ENCODE assay signal across 7 cellular contexts in genomic region chr16:24541534-24541933, GRCh38. TPM values are rescaled to one million over a fixed set of nuclear protein-coding genes. Genes with fewer than 3 reads are reported as not detected.
DNase-seq lines count a peak whose midpoint lies in the region; ATAC-seq lines count a peak whose summit lies in the region.

No MANE protein-coding gene starts in this region.

- intact Hi-C loops in activated T-helper 1 cell treated with anti-CD3 and anti-CD28 coated beads, Interleukin-12 subunit alpha, Interleukin-12 subunit beta, Interleukin-2, Interleukin-4 antibody, amounts not matched to agents 30 ng/mL and 10 ng/mL and 1 ng/mL, durations not matched to agents 14 hours and 24 hours and 36 hours (cut with micrococcal nuclease): loop anchor here (1.0 to 10.0 kb wide), 5 partner anchors 188 to 867 kb away; partner anchors contain the start of genes LCMT1, PLK1, TNRC6A and ZKSCAN2

- H3K36me3 ChIP-seq in HUES64 (ENCODE audit: insufficient read depth, low read length): peaks cover 23% of the 10 kb centered on the region
- peaks cover 1% of the 10 kb centered on the region in 2 donors for H3K36me3 ChIP-seq in stomach smooth muscle (ENCODE audit: control insufficient read depth in 2 of 2, insufficient read depth in 2 of 2, low read length in 2 of 2)

- H3K27ac ChIP-seq in HUES64 (ENCODE audit: low read depth, low read length) (no peak overlapping the region), stomach smooth muscle (ENCODE audit: low read length) (no peak overlapping the region)

- ATAC-seq in HG03460 (IDR thresholded peaks at IDR 0.05; ENCODE audit: unreplicated experiment): no peak

- H3K27me3 ChIP-seq in HUES64 (ENCODE audit: insufficient read depth, low read length): no peaks in the 10 kb centered on the region
- no peaks in the 10 kb centered on the region for H3K27me3 ChIP-seq in stomach smooth muscle (ENCODE audit: control insufficient read depth in 1 of 2, insufficient read depth in 2 of 2, low read length in 2 of 2)

- H3K9ac ChIP-seq in HUES64 (ENCODE audit: low read depth, low read length) (peak overlapping the region; percentile 95; the same call in 1 of the 2 replicates), stomach smooth muscle (ENCODE audit: low read length in 2 of 2) (peak overlapping the region; percentile 100)

- H3K4me1 ChIP-seq in HUES64 (ENCODE audit: insufficient read depth, low read length) (peaks cover 18% of the 10 kb centered on the region), stomach smooth muscle (ENCODE audit: control insufficient read depth, insufficient read depth, low read length) (peaks cover 23% of the 10 kb centered on the region)

- no peak for DNase-seq in activated T-helper 1 cell treated with anti-CD3 and anti-CD28 coated beads, Interleukin-12 subunit alpha, Interleukin-12 subunit beta, Interleukin-2, Interleukin-4 antibody, amounts not matched to agents 30 ng/mL and 10 ng/mL and 1 ng/mL, durations not matched to agents 14 hours and 24 hours and 36 hours (ENCODE audit: low spot score)
- DNase-seq in GOT3 (lab: John Stamatoyannopoulos, UW): no peak
- DNase-seq in NCI-H187 (lab: John Stamatoyannopoulos, UW): no peak

- 45% methylated on average over 2 of the region's 3 CpGs for WGBS in HUES64

- H3K4me1 Mint-ChIP-seq in activated T-helper 1 cell treated with anti-CD3 and anti-CD28 coated beads, Interleukin-12 subunit alpha, Interleukin-12 subunit beta, Interleukin-2, Interleukin-4 antibody, amounts not matched to agents 30 ng/mL and 10 ng/mL and 1 ng/mL, durations not matched to agents 14 hours and 24 hours and 36 hours (ENCODE audit: low read depth): peaks cover 49% of the 10 kb centered on the region

- H3K27ac Mint-ChIP-seq in activated T-helper 1 cell treated with anti-CD3 and anti-CD28 coated beads, Interleukin-12 subunit alpha, Interleukin-12 subunit beta, Interleukin-2, Interleukin-4 antibody, amounts not matched to agents 30 ng/mL and 10 ng/mL and 1 ng/mL, durations not matched to agents 14 hours and 24 hours and 36 hours: peak overlapping the region; percentile 86

- peaks cover 34% of the 10 kb centered on the region for H3K36me3 Mint-ChIP-seq in activated T-helper 1 cell treated with anti-CD3 and anti-CD28 coated beads, Interleukin-12 subunit alpha, Interleukin-12 subunit beta, Interleukin-2, Interleukin-4 antibody, amounts not matched to agents 30 ng/mL and 10 ng/mL and 1 ng/mL, durations not matched to agents 14 hours and 24 hours and 36 hours (ENCODE audit: low read depth)

- peak overlapping the region; percentile 100 for H3K4me3 Mint-ChIP-seq in activated T-helper 1 cell treated with anti-CD3 and anti-CD28 coated beads, Interleukin-12 subunit alpha, Interleukin-12 subunit beta, Interleukin-2, Interleukin-4 antibody, amounts not matched to agents 30 ng/mL and 10 ng/mL and 1 ng/mL, durations not matched to agents 14 hours and 24 hours and 36 hours

- H3K9me3 Mint-ChIP-seq in activated T-helper 1 cell treated with anti-CD3 and anti-CD28 coated beads, Interleukin-12 subunit alpha, Interleukin-12 subunit beta, Interleukin-2, Interleukin-4 antibody, amounts not matched to agents 30 ng/mL and 10 ng/mL and 1 ng/mL, durations not matched to agents 14 hours and 24 hours and 36 hours: no peaks in the 10 kb centered on the region

- H3K9me3 ChIP-seq in HUES64 (ENCODE audit: insufficient read depth, low read depth, low read length): no peaks in the 10 kb centered on the region
- no peaks in the 10 kb centered on the region for H3K9me3 ChIP-seq in iPS-18c (ENCODE audit: control insufficient read depth, insufficient read depth, low read length)
- H3K9me3 ChIP-seq in stomach smooth muscle (ENCODE audit: control insufficient read depth in 2 of 2, low read length in 2 of 2): no peaks in the 10 kb centered on the region

- no peaks in the 10 kb centered on the region for H3K27me3 Mint-ChIP-seq in activated T-helper 1 cell treated with anti-CD3 and anti-CD28 coated beads, Interleukin-12 subunit alpha, Interleukin-12 subunit beta, Interleukin-2, Interleukin-4 antibody, amounts not matched to agents 30 ng/mL and 10 ng/mL and 1 ng/mL, durations not matched to agents 14 hours and 24 hours and 36 hours (ENCODE audit: insufficient read depth)

- peak overlapping the region; percentile 84 for H3K4me3 ChIP-seq in HUES64 (ENCODE audit: low read length)
- peak overlapping the region; percentile 91 for H3K4me3 ChIP-seq in iPS-18c (ENCODE audit: insufficient read depth, low read depth, low read length)
- peak overlapping the region; percentile 96 to 99 for H3K4me3 ChIP-seq in stomach smooth muscle (ENCODE audit: low read length in 2 of 2)

RNA-seq across cellular contexts. Expression of gene RBBP6, which starts 2.2 kb away (rescaled TPM):
- 40.9 TPM for polyA plus RNA-seq in HUES64 (2013, experiment 1 of 2)
- 48.8 TPM for polyA plus RNA-seq in HUES64 (2013, experiment 2 of 2)
- 67.0 and 68.4 TPM in 2 replicates for total RNA-seq in activated T-helper 1 cell treated with anti-CD3 and anti-CD28 coated beads, Interleukin-12 subunit alpha, Interleukin-12 subunit beta, Interleukin-2, Interleukin-4 antibody, amounts not matched to agents 30 ng/mL and 10 ng/mL and 1 ng/mL, durations not matched to agents 14 hours and 24 hours and 36 hours
